In the genomic region with DNA sequence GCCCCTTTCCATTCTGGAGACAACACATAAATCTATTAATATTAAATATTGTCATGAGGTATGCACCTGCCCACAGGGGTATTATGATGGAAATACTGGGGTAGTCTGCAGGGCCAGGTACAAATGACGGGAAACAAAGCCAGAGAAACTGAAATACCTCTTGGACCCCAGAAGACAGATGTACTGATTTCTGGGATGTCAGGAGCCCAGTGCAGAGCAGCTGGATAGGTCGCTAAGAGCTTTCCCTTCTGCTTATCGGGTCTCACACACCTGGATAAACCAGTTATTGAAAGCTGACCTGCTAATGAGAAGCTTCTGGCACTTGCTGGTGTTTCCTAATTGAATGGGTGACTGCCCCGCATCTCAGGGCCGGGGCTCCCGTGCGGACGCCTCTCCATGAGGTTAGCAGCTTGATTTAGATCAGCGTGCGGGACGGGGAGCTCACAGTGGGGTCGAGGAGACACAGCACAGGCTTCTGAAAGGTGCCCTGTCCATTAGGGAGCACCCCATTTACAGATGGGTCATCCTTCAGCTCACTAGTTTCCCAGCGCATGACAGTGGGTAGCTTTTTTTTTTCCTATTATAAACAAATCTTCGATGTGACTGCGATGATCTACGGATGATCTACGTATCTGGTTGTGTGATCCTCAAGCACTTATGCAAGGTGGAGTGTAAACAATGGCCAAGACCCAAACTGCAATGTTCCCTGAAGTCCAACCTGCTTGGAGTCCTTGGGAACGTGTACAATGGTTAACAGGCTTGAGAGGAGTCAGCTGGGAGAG, we compare ENCODE assay signal across 8 cellular contexts. TPM values are rescaled to one million over a fixed set of nuclear protein-coding genes. Genes with fewer than 3 reads are reported as not detected.
DNase-seq lines count a peak whose midpoint lies in the region; ATAC-seq and TF ChIP-seq lines count a peak whose summit lies in the region.

No MANE protein-coding gene starts in this region.

- no peaks in the 10 kb centered on the region for H3K9me3 ChIP-seq in skeletal muscle tissue (ENCODE audit: control insufficient read depth in 3 of 3, low read length in 3 of 3)

- DNase-seq in NCI-H1417 (lab: John Stamatoyannopoulos, UW) = peak in 2 of 3 experiments; percentile 29 to 50
- no peak for DNase-seq in NCI-H1417 treated with DMSO at 0.1 percent for 48 hours (lab: John Stamatoyannopoulos, UW)
- no peak for DNase-seq in foreskin keratinocyte
- no peak for DNase-seq in EL
- DNase-seq in NCI-H2227 treated with DMSO at 0.1 percent for 48 hours (lab: John Stamatoyannopoulos, UW) = no peak

- peak overlapping the region in 2 of 3 donors; percentile 74 to 85 for H3K9ac ChIP-seq in skeletal muscle tissue (ENCODE audit: low read depth in 1 of 3, low read length in 3 of 3)

- no peaks in the 10 kb centered on the region for H3K36me3 ChIP-seq in skeletal muscle tissue (ENCODE audit: control insufficient read depth in 3 of 3, insufficient read depth in 3 of 3, low read length in 3 of 3)

- ATAC-seq in foreskin keratinocyte (no peak), HG03025 (IDR thresholded peaks at IDR 0.05; ENCODE audit: low FRiP score, unreplicated experiment) (no peak)

- H3K4me1 ChIP-seq in foreskin keratinocyte (peaks cover 9% of the 10 kb centered on the region), skeletal muscle tissue (ENCODE audit: control insufficient read depth in 3 of 3, insufficient read depth in 3 of 3, low read length in 3 of 3) (peaks cover 23 to 27% (median 26%) of the 10 kb centered on the region in 3 donors)

- peak overlapping the region; percentile 87; the same call in 1 of the 2 replicates for H3K27ac ChIP-seq in VCaP
- peak overlapping the region; percentile 97 for H3K27ac ChIP-seq in foreskin keratinocyte
- H3K27ac ChIP-seq in skeletal muscle tissue (ENCODE audit: low read depth, low read length) = peak overlapping the region; percentile 79

- peak overlapping the region; percentile 59 to 87 (median 73) for H3K4me3 ChIP-seq in skeletal muscle tissue (ENCODE audit: low read length in 3 of 3)

- TF ChIP-seq CTCF in VCaP (conservative IDR thresholded peaks at IDR 0.05) (no peak), foreskin keratinocyte (conservative IDR thresholded peaks at IDR 0.05) (no peak)

- H3K27me3 ChIP-seq in foreskin keratinocyte (no peaks in the 10 kb centered on the region), skeletal muscle tissue (ENCODE audit: control insufficient read depth in 3 of 3, insufficient read depth in 3 of 3, low read length in 3 of 3) (no peaks in the 10 kb centered on the region)

RNA-seq across cellular contexts. Expression of a gene that starts 1.5 kb away (rescaled TPM):
- total RNA-seq in foreskin keratinocyte (184 and 210 TPM in 2 replicates), skeletal muscle tissue (25.1 TPM)
- 88.5 and 92.0 TPM in 2 replicates for polyA plus RNA-seq in foreskin keratinocyte

Comparison
In these comparisons a context has a peak if more than half of its experiments do, and no peak if none do; other contexts are left out.
1. DNase-seq: peak in NCI-H1417 (2 of 3); none in NCI-H1417 treated with DMSO at 0.1 percent for 48 hours (single experiment), foreskin keratinocyte (0 of 2), EL (single experiment) and NCI-H2227 treated with DMSO at 0.1 percent for 48 hours (single experiment).
2. Peak in every context shown above with its lines, with median percentiles within 50 percentile points of each other: H3K27ac ChIP-seq.